ENCODE assay signal across 8 cellular contexts in genomic region chr16:30395155-30395991, GRCh38. TPM values are rescaled to one million over a fixed set of nuclear protein-coding genes. Genes with fewer than 3 reads are reported as not detected.
DNase-seq lines count a peak whose midpoint lies in the region; ATAC-seq and TF ChIP-seq lines count a peak whose summit lies in the region.

Gene ZNF48, plus strand, starts transcription at chr16:30395420. Its CDS starts 375 bp downstream, at chr16:30395795.

- intact Hi-C loops in ascending aorta (cut with DNase I) (loop anchor here (1.0 to 2.0 kb wide), 4 partner anchors 12 to 49 kb away; partner anchors contain the start of genes CD2BP2, SEPHS2 and ZNF771), left ventricle myocardium superior (cut with micrococcal nuclease) (no loop called here)

- H3K4me3 ChIP-seq in HFF-Myc (replicated peaks; ENCODE audit: low read depth, low read length) (peak within 1 kb of the TSS; percentile 63), ascending aorta (peak within 1 kb of the TSS; percentile 92 to 98)

- H3K9me3 ChIP-seq in ascending aorta, result no peaks in the 10 kb centered on the region

- H3K36me3 ChIP-seq in ascending aorta, result peaks cover 10 to 14% of the 10 kb centered on the region in 2 donors

- POLR2A ChIA-PET in GM10248 (lab: Yijun Ruan, JAX), result interaction anchor here (0.5 to 1.6 kb wide), 3 partner anchors 18 to 46 kb away, joined by 3 to 6 read pairs (median 4); no protein-coding TSS in a partner anchor

- H3K4me1 ChIP-seq in ascending aorta, result peaks cover 11 to 15% of the 10 kb centered on the region in 2 donors

- DNase-seq in GM10248 (ENCODE audit: extremely low spot score) (peak; percentile 81), HFF-Myc (ENCODE audit: extremely low read depth, low read depth) (no peak), NCI-H1105 treated with DMSO at 0.1 percent for 48 hours (lab: John Stamatoyannopoulos, UW) (peak; percentile 90), SW 1271 (lab: John Stamatoyannopoulos, UW) (peak; percentile 65 to 76), ascending aorta (ENCODE audit: low spot score in 2 of 2) (peak in 1 of 2 donors; percentile 89), left ventricle myocardium superior (peak; percentile 95), pons (ENCODE audit: low spot score) (peak; percentile 84)

- peak; percentile 62 for TF ChIP-seq CTCF in GM10248 (IDR thresholded peaks at IDR 0.05; ENCODE audit: control extremely low read depth, extremely low read depth, low read depth, missing control alignments)
- TF ChIP-seq CTCF in HFF-Myc (IDR thresholded peaks at IDR 0.05; ENCODE audit: low read depth, low read length, missing control alignments), result peak; percentile 19
- TF ChIP-seq CTCF in ascending aorta (IDR thresholded peaks at IDR 0.05), result peak in 1 of 3 experiments; percentile 68

- peak within 1 kb of the TSS; percentile 81 to 85 for H3K27ac ChIP-seq in ascending aorta

- CTCF ChIA-PET in GM10248 (lab: Yijun Ruan, JAX), result interaction anchor here (0.8 to 4.8 kb wide), 13 partner anchors 11 to 219 kb away, joined by 3 to 30 read pairs (median 7); partner anchors contain the start of genes DCTPP1, ITGAL, SEPTIN1 and ZNF747

- ATAC-seq in left ventricle myocardium superior (peak; percentile 97), GM19351 (IDR thresholded peaks at IDR 0.05; ENCODE audit: unreplicated experiment) (no peak)

- H3K27me3 ChIP-seq in ascending aorta, result no peaks in the 10 kb centered on the region

RNA-seq across cellular contexts. Expression of gene ZNF48, which starts in this region (rescaled TPM):
- total RNA-seq in ascending aorta (25.1 TPM), left ventricle myocardium superior (5.2 TPM)
